ENCODE assay signal across 8 cellular contexts in the genomic region with DNA sequence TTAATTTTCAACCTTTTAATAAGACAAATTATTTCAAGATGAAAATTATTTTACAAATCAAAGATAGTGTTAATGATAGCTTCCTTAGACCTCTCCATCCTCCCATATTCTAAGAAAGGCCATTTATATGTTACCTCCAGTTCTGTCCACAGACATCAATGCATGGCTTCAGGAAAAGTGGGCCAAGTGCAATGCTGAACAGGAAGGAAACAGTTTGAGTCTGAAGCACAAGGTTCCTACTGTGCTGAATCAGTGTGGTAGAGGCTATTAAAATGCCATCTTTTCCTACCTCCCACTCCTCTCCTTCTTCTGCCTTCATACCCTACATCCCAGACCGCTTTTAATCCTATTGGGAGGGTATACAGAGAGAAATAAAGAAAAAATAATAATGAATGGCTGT.
DNase-seq lines count a peak whose midpoint lies in the region; ATAC-seq and TF ChIP-seq lines count a peak whose summit lies in the region.

No MANE protein-coding gene starts in this region.

- H3K4me3 Mint-ChIP-seq in CD4-positive, alpha-beta T cell: peak overlapping the region; percentile 70

- TF ChIP-seq CTCF in CD4-positive, alpha-beta T cell (IDR thresholded peaks at IDR 0.05): no peak
- TF ChIP-seq CTCF in osteoblast (IDR thresholded peaks at IDR 0.05; ENCODE audit: extremely low read depth, low read depth, low read length): no peak

- CTCF ChIA-PET in CD4-positive, alpha-beta T cell (lab: Charles Lee): interaction anchor here (1.1 to 1.9 kb wide), 3 partner anchors 23 to 356 kb away, joined by 3 to 12 read pairs (median 10); no protein-coding TSS in a partner anchor

- H2AFZ ChIP-seq in osteoblast (ENCODE audit: low read length): peak overlapping the region; percentile 53

- H3K27me3 Mint-ChIP-seq in CD4-positive, alpha-beta T cell: no peaks in the 10 kb centered on the region

- intact Hi-C loops in CD4-positive, alpha-beta T cell (cut with DNase I, micrococcal nuclease): loop anchor here in 1 of 2 experiments (1.0 to 2.0 kb wide), 2 partner anchors 23 to 37 kb away; no protein-coding TSS in a partner anchor

- H3K79me2 ChIP-seq in osteoblast (ENCODE audit: insufficient read depth, low read length): no peaks in the 10 kb centered on the region

- H3K36me3 ChIP-seq in osteoblast (ENCODE audit: insufficient read depth, low read length): no peaks in the 10 kb centered on the region

- peak overlapping the region; percentile 84 for H3K4me2 ChIP-seq in osteoblast (ENCODE audit: insufficient read depth, low read length)

- H3K27me3 ChIP-seq in CD4-positive, alpha-beta T cell (ENCODE audit: control insufficient read depth, insufficient read depth, low read length): no peaks in the 10 kb centered on the region
- H3K27me3 ChIP-seq in osteoblast (ENCODE audit: insufficient read depth, low read length): no peaks in the 10 kb centered on the region

- H3K27ac Mint-ChIP-seq in CD4-positive, alpha-beta T cell: peak overlapping the region; percentile 91

- peak overlapping the region; percentile 64 for H3K27ac ChIP-seq in CD4-positive, alpha-beta T cell (ENCODE audit: low read depth, low read length)
- H3K27ac ChIP-seq in caudate nucleus (ENCODE audit: low read depth, low read length) (peak overlapping the region; percentile 24), osteoblast (ENCODE audit: low read depth, low read length) (peak overlapping the region; percentile 95)

- peak overlapping the region; percentile 41 for H3K4me3 ChIP-seq in osteoblast (ENCODE audit: insufficient read depth, low read length)

- H3K4me1 ChIP-seq in osteoblast (ENCODE audit: insufficient read depth, low read length): peaks cover 50% of the 10 kb centered on the region

- H3K36me3 Mint-ChIP-seq in CD4-positive, alpha-beta T cell (ENCODE audit: low read depth): no peaks in the 10 kb centered on the region

- no peaks in the 10 kb centered on the region for H4K20me1 ChIP-seq in osteoblast (ENCODE audit: insufficient read depth, low read length)

- POLR2A ChIA-PET in CD4-positive, alpha-beta T cell (lab: Charles Lee): interaction anchor here (0.7 to 3.3 kb wide), 14 partner anchors 8 to 267 kb away, joined by 3 to 43 read pairs (median 4); partner anchors contain the start of gene SUCO

- no peaks in the 10 kb centered on the region for H3K9me3 Mint-ChIP-seq in CD4-positive, alpha-beta T cell

- no peak for DNase-seq in CD4-positive, alpha-beta T cell
- DNase-seq in NCI-H69 (lab: John Stamatoyannopoulos, UW) (peak; percentile 54), caudate nucleus (lab: John Stamatoyannopoulos, UW) (no peak), osteoblast (ENCODE audit: insufficient read length, low spot score, missing footprints) (no peak), NCI-H187 (lab: John Stamatoyannopoulos, UW) (no peak), epidermal melanocyte (ENCODE audit: insufficient read length, low spot score) (no peak)

- peaks cover 29% of the 10 kb centered on the region for H3K4me1 Mint-ChIP-seq in CD4-positive, alpha-beta T cell (ENCODE audit: low read depth)

- ATAC-seq in CD4-positive, alpha-beta T cell (ENCODE audit: poor library complexity): peak; percentile 19
- ATAC-seq in HG02763 (IDR thresholded peaks at IDR 0.05; ENCODE audit: unreplicated experiment) (no peak), HG02970 (IDR thresholded peaks at IDR 0.05; ENCODE audit: low FRiP score, unreplicated experiment) (no peak)

- no peaks in the 10 kb centered on the region for H3K9me3 ChIP-seq in CD4-positive, alpha-beta T cell (ENCODE audit: control insufficient read depth, low read length)
- no peaks in the 10 kb centered on the region for H3K9me3 ChIP-seq in osteoblast (ENCODE audit: low read depth, low read length)

Comparison
In these comparisons a context has a peak if more than half of its experiments do, and no peak if none do; other contexts are left out.
1. H3K27ac ChIP-seq: peak in every context shown above with its lines; median percentile 95 in osteoblast; 64 in CD4-positive, alpha-beta T cell; 24 in caudate nucleus.